Comparison of ENCODE assay signal across 8 cellular contexts in genomic region chr2:97748397-97748796, GRCh38. TPM values are rescaled to one million over a fixed set of nuclear protein-coding genes. Genes with fewer than 3 reads are reported as not detected.
DNase-seq lines count a peak whose midpoint lies in the region; ATAC-seq and TF ChIP-seq lines count a peak whose summit lies in the region.

No MANE protein-coding gene starts in this region.

- intact Hi-C loops in activated B cell treated with CpG ODN at 0.5 μM for 24 hours (cut with micrococcal nuclease) (loop anchor here (1.0 to 5.0 kb wide), 3 partner anchors 38 to 86 kb away; partner anchors contain the start of gene ACTR1B), body of pancreas (cut with DNase I) (no loop called here)

- H2AFZ ChIP-seq in Karpas-422 (ENCODE audit: low read length): 0 out of 2 replicates have a peak overlapping the region, but pooled peaks have one; percentile 70

- peaks cover 48% of the 10 kb centered on the region for H3K36me3 Mint-ChIP-seq in activated B cell treated with CpG ODN at 0.5 μM for 24 hours (ENCODE audit: low read depth)

- DNase-seq in Daoy (ENCODE audit: low read depth): peak; percentile 35
- peak; percentile 85 for DNase-seq in Karpas-422
- no peak for DNase-seq in activated B cell treated with CpG ODN at 0.5 μM for 24 hours
- peak; percentile 55 for DNase-seq in dermis blood vessel endothelial cell
- peak; percentile 16 for DNase-seq in pons (ENCODE audit: low spot score)
- DNase-seq in body of pancreas: no peak

- H3K79me2 ChIP-seq in Karpas-422 (ENCODE audit: low read length): no peaks in the 10 kb centered on the region

- H4K20me1 ChIP-seq in Karpas-422 (ENCODE audit: insufficient read depth, low read depth, low read length): no peaks in the 10 kb centered on the region

- H3K9me3 ChIP-seq in Karpas-422 (ENCODE audit: low read length): no peaks in the 10 kb centered on the region
- H3K9me3 ChIP-seq in body of pancreas: no peaks in the 10 kb centered on the region

- no peak for TF ChIP-seq POLR2A in body of pancreas (IDR thresholded peaks at IDR 0.05)

- H3K4me3 Mint-ChIP-seq in activated B cell treated with CpG ODN at 0.5 μM for 24 hours: peak overlapping the region; percentile 67

- WGBS in body of pancreas, 2 donors: 68 to 78% methylated on average over 6 to 10 of the region's 10 CpGs

- H3K4me3 ChIP-seq in Karpas-422 (ENCODE audit: low read length): no peak overlapping the region; the same call in 1 of the 2 replicates
- H3K4me3 ChIP-seq in body of pancreas: no peak overlapping the region

- H3K27ac ChIP-seq in Karpas-422 (ENCODE audit: low read length) (no peak overlapping the region), body of pancreas (no peak overlapping the region)

- H3K4me2 ChIP-seq in Karpas-422 (ENCODE audit: low read depth, low read length, poor library complexity, severe bottlenecking): peak overlapping the region; percentile 47

- no peaks in the 10 kb centered on the region for H3K9me2 ChIP-seq in Karpas-422 (replicated peaks; ENCODE audit: insufficient read depth, low read length)

- POLR2A ChIA-PET in activated B cell treated with CpG ODN at 0.5 μM for 24 hours (lab: Charles Lee): no interaction called here

- H3K9me3 Mint-ChIP-seq in activated B cell treated with CpG ODN at 0.5 μM for 24 hours: no peaks in the 10 kb centered on the region

- H3K36me3 ChIP-seq in Karpas-422 (ENCODE audit: insufficient read depth, low read length) (0 out of 2 replicates have a peak, but pooled peaks cover 4% of the 10 kb centered on the region), body of pancreas (replicated peaks in 1 of 2; ENCODE audit: insufficient read depth in 1 of 2, low read depth in 2 of 2) (no peaks in the 10 kb centered on the region)

- H3K27me3 Mint-ChIP-seq in activated B cell treated with CpG ODN at 0.5 μM for 24 hours: no peaks in the 10 kb centered on the region

- H3K4me1 Mint-ChIP-seq in activated B cell treated with CpG ODN at 0.5 μM for 24 hours: peaks cover 40% of the 10 kb centered on the region

- H3K9ac ChIP-seq in Karpas-422 (ENCODE audit: low read length): no peak overlapping the region

- ATAC-seq in activated B cell treated with CpG ODN at 0.5 μM for 24 hours (ENCODE audit: low read depth): peak; percentile 74
- no peak for ATAC-seq in GM21526 (IDR thresholded peaks at IDR 0.05; ENCODE audit: low FRiP score, unreplicated experiment)
- ATAC-seq in body of pancreas: no peak
- ATAC-seq in GM19452 (IDR thresholded peaks at IDR 0.05; ENCODE audit: unreplicated experiment): no peak

- TF ChIP-seq CTCF in activated B cell treated with CpG ODN at 0.5 μM for 24 hours (IDR thresholded peaks at IDR 0.05) (no peak), body of pancreas (IDR thresholded peaks at IDR 0.05) (peak in 1 of 7 experiments; percentile 10)

- H3K27me3 ChIP-seq in Karpas-422 (ENCODE audit: low read length): no peaks in the 10 kb centered on the region
- H3K27me3 ChIP-seq in body of pancreas: no peaks in the 10 kb centered on the region

- H3K27ac Mint-ChIP-seq in activated B cell treated with CpG ODN at 0.5 μM for 24 hours: peak overlapping the region; percentile 75

- CTCF ChIA-PET in activated B cell treated with CpG ODN at 0.5 μM for 24 hours (lab: Charles Lee): interaction anchor here (1.3 to 1.5 kb wide), 2 partner anchors 50 to 158 kb away, joined by 4 to 21 read pairs; no protein-coding TSS in a partner anchor

- H3K4me1 ChIP-seq in Karpas-422 (ENCODE audit: low read length): peaks cover 29% of the 10 kb centered on the region
- no peaks in the 10 kb centered on the region for H3K4me1 ChIP-seq in body of pancreas

RNA-seq across cellular contexts. Expression of gene ZAP70, which starts 35.0 kb away (rescaled TPM):
- 0.33 and 0.46 TPM in 2 replicates for total RNA-seq in Daoy (2014; rRNA removed; shearing (Covaris generic))
- not detected in 2 replicates for total RNA-seq in Karpas-422 (2014; rRNA removed; shearing (Covaris generic); ENCODE audit: low replicate concordance)
- total RNA-seq in activated B cell treated with CpG ODN at 0.5 μM for 24 hours (2.8 and 4.8 TPM in 2 replicates), dermis blood vessel endothelial cell (0.09 TPM in 1 of 2 replicates, not detected in the other), body of pancreas (1 to 10 TPM; 2.1 to 4.0 TPM)

Comparison
In these comparisons a context has a peak if more than half of its experiments do, and no peak if none do; other contexts are left out.
1. DNase-seq: peak in Daoy (single experiment), Karpas-422 (single experiment), dermis blood vessel endothelial cell (single experiment) and pons (single experiment); none in activated B cell treated with CpG ODN at 0.5 μM for 24 hours (single experiment) and body of pancreas (0 of 4).